ENCODE assay signal across 20 cellular contexts in genomic region chr17:83109386-83109785, GRCh38. TPM values are rescaled to one million over a fixed set of nuclear protein-coding genes. Genes with fewer than 3 reads are reported as not detected.
DNase-seq lines count a peak whose midpoint lies in the region; ATAC-seq, FAIRE-seq and TF ChIP-seq lines count a peak whose summit lies in the region.
"Had no signal": no experiment of that assay in that cellular context is flagged by ENCODE, and none has a peak within 500 bp of the region (broad histone marks: within the 10 kb centered on the region; RNA-seq: fewer than 3 reads in every experiment).

No MANE protein-coding gene starts in this region.

- no peaks in the 10 kb centered on the region for H3K9me3 ChIP-seq in endothelial cell of umbilical vein (replicated peaks; ENCODE audit: control insufficient read depth, insufficient read depth, low read length)
- H3K9me3 ChIP-seq in neuronal stem cell (replicated peaks in 1 of 2; ENCODE audit: control insufficient read depth in 2 of 2, insufficient read depth in 1 of 2, low read depth in 1 of 2, low read length in 2 of 2), result peaks cover 4 to 6% of the 10 kb centered on the region in 2 donors
- H3K9me3 ChIP-seq in tibial nerve, result no peaks in the 10 kb centered on the region
- H3K9me3 ChIP-seq: spleen had no signal

- H2AFZ ChIP-seq in endothelial cell of umbilical vein (ENCODE audit: low read depth, low read length) (no peak overlapping the region), neuronal stem cell (ENCODE audit: low read length) (no peak overlapping the region)

- POLR2A ChIA-PET in RWPE1 (lab: Yijun Ruan, JAX; ENCODE audit: low non-redundant PET), result no interaction called here
- POLR2A ChIA-PET in endothelial cell of umbilical vein (lab: Charles Lee), result interaction anchor here (0.7 kb wide), 1 partner anchor 46 kb away, joined by 4 read pairs; no protein-coding TSS in a partner anchor
- POLR2A ChIA-PET in T-cell (lab: Charles Lee), result no interaction called here

- H3K4ac ChIP-seq in neuronal stem cell (ENCODE audit: low read length), result no peak overlapping the region

- TF ChIP-seq CTCF in RWPE1 (conservative IDR thresholded peaks at IDR 0.05; ENCODE audit: low read depth), result no peak
- TF ChIP-seq CTCF in endothelial cell of umbilical vein (IDR thresholded peaks at IDR 0.05; ENCODE audit: extremely low read depth in 1 of 2, insufficient read depth in 1 of 2, low read depth in 1 of 2, low read length in 2 of 2), result no peak
- TF ChIP-seq CTCF in tibial nerve (IDR thresholded peaks at IDR 0.05), result no peak

- H3K27ac Mint-ChIP-seq in T-cell, result no peak overlapping the region
- H3K27ac Mint-ChIP-seq: activated B cell treated with CpG ODN at 0.5 μM for 24 hours; activated CD4-positive, alpha-beta memory T cell treated with anti-CD3 and anti-CD28 coated beads, Interleukin-2, amount 10 ng/mL, durations not matched to agents 7 days and 5 days; memory B cell had no signal

- H3K27me3 Mint-ChIP-seq in T-cell, result peaks cover 9 to 23% of the 10 kb centered on the region in 2 donors

- H2AK5ac ChIP-seq in neuronal stem cell (ENCODE audit: low read depth, low read length), result no peak overlapping the region

- intact Hi-C loops in endothelial cell of umbilical vein (cut with micrococcal nuclease), result loop anchor here (2.0 kb wide), 1 partner anchor 59 kb away; no protein-coding TSS in a partner anchor

- no peak for TF ChIP-seq EP300 in tibial nerve (IDR thresholded peaks at IDR 0.05)

- H3K23ac ChIP-seq in neuronal stem cell (ENCODE audit: low read depth, low read length, poor library complexity), result peak overlapping the region; percentile 18

- no peak overlapping the region for H2BK120ac ChIP-seq in neuronal stem cell (ENCODE audit: low read depth, low read length)

- DNase-seq in RWPE1 (ENCODE audit: low spot score) (no peak), endothelial cell of umbilical vein (ENCODE audit: low read depth, low spot score) (no peak), neuronal stem cell (ENCODE audit: low spot score) (no peak), tibial nerve (ENCODE audit: low spot score in 2 of 2) (no peak), HCEC 1CT (no peak), T-cell (no peak), germinal center (ENCODE audit: low spot score) (no peak)
- DNase-seq in activated naive CD4-positive, alpha-beta T cell treated with anti-CD3 and anti-CD28 coated beads, Interleukin-2, amount 50 U/mL, for 16 hours, result no peak
- DNase-seq: activated B cell treated with CpG ODN at 0.5 μM for 24 hours; activated CD4-positive, alpha-beta memory T cell treated with anti-CD3 and anti-CD28 coated beads, Interleukin-2, amount 10 ng/mL, durations not matched to agents 7 days and 5 days; activated naive CD4-positive, alpha-beta T cell treated with Interleukin-2 at 50 U/mL for 16 hours; AML-193; DND-41; hippocampal formation; NCI-H1417; NCI-H2107; spleen; stimulated activated CD8-positive, alpha-beta memory T cell treated with anti-CD3 and anti-CD28 coated beads, Interleukin-4, amount 100 ng/mL, for 48 hours had no signal

- H3K27ac ChIP-seq in RWPE1 (peak overlapping the region; percentile 99), endothelial cell of umbilical vein (ENCODE audit: insufficient read depth, low read depth, low read length) (peak overlapping the region; percentile 11), neuronal stem cell (replicated peaks; ENCODE audit: low read length) (no peak overlapping the region), tibial nerve (peak overlapping the region; percentile 66 to 88 (median 78))

- H2BK15ac ChIP-seq in neuronal stem cell (ENCODE audit: low read length), result no peak overlapping the region

- H3K79me2 ChIP-seq in endothelial cell of umbilical vein (ENCODE audit: control insufficient read depth, insufficient read depth, low read length), result no peaks in the 10 kb centered on the region

- no peak for FAIRE-seq in endothelial cell of umbilical vein (lab: Jason Lieb, UNC)
- FAIRE-seq: islet of Langerhans had no signal

- no TSS peak for BruUV-seq in endothelial cell of umbilical vein (replicated peaks; lab: Mats Ljungman, UMichigan)

- no peaks in the 10 kb centered on the region for H3K36me3 ChIP-seq in endothelial cell of umbilical vein (ENCODE audit: control insufficient read depth in 2 of 2, extremely low read depth in 1 of 2, insufficient read depth in 2 of 2, low read length in 2 of 2)
- no peaks in the 10 kb centered on the region for H3K36me3 ChIP-seq in neuronal stem cell (replicated peaks in 1 of 2; ENCODE audit: control insufficient read depth in 2 of 2, insufficient read depth in 2 of 2, low read length in 2 of 2)
- H3K36me3 ChIP-seq in tibial nerve, result no peaks in the 10 kb centered on the region
- H3K36me3 ChIP-seq: spleen had no signal

- no CpG with 5 or more reads among the region's 11 CpGs for WGBS in neuronal stem cell (ENCODE audit: extremely low coverage in 2 of 2, insufficient read length in 2 of 2, insufficient replicate concordance in 1 of 2), 2 donors
- 85 to 92% methylated on average over 4 of the region's 11 CpGs for WGBS in tibial nerve, 2 donors

- peak overlapping the region; percentile 32 for H3K14ac ChIP-seq in neuronal stem cell (ENCODE audit: low read length)

- H3K4me1 ChIP-seq in endothelial cell of umbilical vein (ENCODE audit: control insufficient read depth, extremely low read depth, insufficient read depth, low read length), result peaks cover 23% of the 10 kb centered on the region
- H3K4me1 ChIP-seq in neuronal stem cell (ENCODE audit: control insufficient read depth in 2 of 2, insufficient read depth in 1 of 2, low read depth in 1 of 2, low read length in 2 of 2), result peaks cover 0 to 10% of the 10 kb centered on the region in 2 donors
- H3K4me1 ChIP-seq in tibial nerve, result peaks cover 0 to 84% (median 38%) of the 10 kb centered on the region in 4 donors

- no peaks in the 10 kb centered on the region for H3K36me3 Mint-ChIP-seq in T-cell
- H3K36me3 Mint-ChIP-seq: memory B cell had no signal

- CTCF ChIA-PET in RWPE1 (lab: Yijun Ruan, JAX), result interaction anchor here (0.5 kb wide), 1 partner anchor 14 kb away, joined by 3 read pairs; no protein-coding TSS in a partner anchor
- CTCF ChIA-PET in endothelial cell of umbilical vein (lab: Charles Lee), result no interaction called here
- CTCF ChIA-PET in T-cell (lab: Charles Lee), result no interaction called here

- H4K20me1 ChIP-seq in endothelial cell of umbilical vein (replicated peaks; ENCODE audit: control insufficient read depth, extremely low read depth, insufficient read depth, low read length), result no peaks in the 10 kb centered on the region

- no peak overlapping the region for H3K9ac ChIP-seq in endothelial cell of umbilical vein (replicated peaks; ENCODE audit: extremely low read depth, insufficient read depth, low read length)
- no peak overlapping the region for H3K9ac ChIP-seq in neuronal stem cell (ENCODE audit: low read depth, low read length, poor library complexity)

- TF ChIP-seq POLR2A in endothelial cell of umbilical vein (IDR thresholded peaks at IDR 0.05; ENCODE audit: low read depth, low read length) (no peak), tibial nerve (IDR thresholded peaks at IDR 0.05) (no peak)

- peak overlapping the region; percentile 81 for H3K18ac ChIP-seq in neuronal stem cell (ENCODE audit: low read length)

- H3K27me3 ChIP-seq in endothelial cell of umbilical vein (ENCODE audit: control insufficient read depth in 2 of 2, insufficient read depth in 2 of 2, low read length in 2 of 2) (no peaks in the 10 kb centered on the region), neuronal stem cell (ENCODE audit: control insufficient read depth in 3 of 3, insufficient read depth in 3 of 3, low read depth in 1 of 3, low read length in 3 of 3) (peaks cover 0 to 6% (median 0%) of the 10 kb centered on the region in 3 experiments), tibial nerve (no peaks in the 10 kb centered on the region)

- no peak overlapping the region for H2BK5ac ChIP-seq in neuronal stem cell (ENCODE audit: low read length)

- no peak overlapping the region for H4K91ac ChIP-seq in neuronal stem cell (ENCODE audit: low read depth, low read length, poor library complexity)

- dilution Hi-C loops in endothelial cell of umbilical vein (cut with MboI; ENCODE audit: extremely low pct_ligation_motif_present, low sequenced_read_pairs), result no loop called here

- H3K79me1 ChIP-seq in neuronal stem cell (ENCODE audit: low read depth, low read length), result peaks cover 4% of the 10 kb centered on the region

- H3K4me2 ChIP-seq in endothelial cell of umbilical vein (ENCODE audit: insufficient read depth, low read length) (no peak overlapping the region), neuronal stem cell (ENCODE audit: insufficient read depth, low read length, poor library complexity, severe bottlenecking) (no peak overlapping the region)

- no peak overlapping the region for H3K4me3 Mint-ChIP-seq in T-cell
- H3K4me3 Mint-ChIP-seq: activated B cell treated with CpG ODN at 0.5 μM for 24 hours; activated CD4-positive, alpha-beta memory T cell treated with anti-CD3 and anti-CD28 coated beads, Interleukin-2, amount 10 ng/mL, durations not matched to agents 7 days and 5 days; memory B cell had no signal

- no peak overlapping the region for H4K8ac ChIP-seq in neuronal stem cell (ENCODE audit: low read depth, low read length)

- H2BK12ac ChIP-seq in neuronal stem cell (ENCODE audit: low read length), result no peak overlapping the region

- H3K9me1 ChIP-seq in endothelial cell of umbilical vein (replicated peaks; ENCODE audit: control insufficient read depth, extremely low read depth, insufficient read depth, low read length), result no peaks in the 10 kb centered on the region

- no peak for ATAC-seq in T-cell (replicated peaks in 1 of 4)

- H3K4me1 Mint-ChIP-seq in T-cell, result no peaks in the 10 kb centered on the region
- H3K4me1 Mint-ChIP-seq: activated B cell treated with CpG ODN at 0.5 μM for 24 hours; activated CD4-positive, alpha-beta memory T cell treated with anti-CD3 and anti-CD28 coated beads, Interleukin-2, amount 10 ng/mL, durations not matched to agents 7 days and 5 days; memory B cell had no signal

- H3K4me3 ChIP-seq in endothelial cell of umbilical vein (replicated peaks in 1 of 3; ENCODE audit: insufficient read depth in 1 of 3, low read depth in 1 of 3, low read length in 3 of 3) (no peak overlapping the region), neuronal stem cell (ENCODE audit: low read length in 2 of 2) (no peak overlapping the region), tibial nerve (no peak overlapping the region)

- no peaks in the 10 kb centered on the region for H3K9me3 Mint-ChIP-seq in T-cell
- H3K9me3 Mint-ChIP-seq: activated B cell treated with CpG ODN at 0.5 μM for 24 hours; activated CD4-positive, alpha-beta memory T cell treated with anti-CD3 and anti-CD28 coated beads, Interleukin-2, amount 10 ng/mL, durations not matched to agents 7 days and 5 days; memory B cell had no signal

RNA-seq across cellular contexts. Expression of gene METRNL, which starts 30.0 kb away (rescaled TPM):
- total RNA-seq in endothelial cell of umbilical vein (29.5 and 36.6 TPM in 2 replicates), tibial nerve (100 to 1,000 TPM; 112 to 162 (median 147) TPM), T-cell (10 to 100 TPM in 3 of 5 donors, 1 to 10 TPM in 2; 7.0 to 50.8 (median 11.9) TPM)
- 54.4 and 67.5 TPM in 2 replicates for polyA plus RNA-seq in endothelial cell of umbilical vein
- polyA plus RNA-seq in endothelial cell of umbilical vein (2011; cell fraction: cytosol; rRNA removed), result 21.5 and 36.2 TPM in 2 replicates
- 13.5 and 18.3 TPM in 2 replicates for polyA plus RNA-seq in endothelial cell of umbilical vein (2011; cell fraction: nucleus; rRNA removed)
- polyA plus RNA-seq in endothelial cell of umbilical vein (2012), result 19.0 and 36.8 TPM in 2 replicates
- polyA minus RNA-seq in endothelial cell of umbilical vein, result 20.0 and 21.3 TPM in 2 replicates
- 62.9 TPM for polyA minus RNA-seq in endothelial cell of umbilical vein (2011; cell fraction: cytosol; rRNA and poly(A)+ RNA removed)
- 5.6 and 13.3 TPM in 2 replicates for polyA minus RNA-seq in endothelial cell of umbilical vein (2011; cell fraction: nucleus; rRNA and poly(A)+ RNA removed)
- polyA plus RNA-seq in neuronal stem cell (2013, experiment 1 of 2), result 12.8 TPM
- polyA plus RNA-seq in neuronal stem cell (2013, experiment 2 of 2), result 14.7 TPM
